ENCODE assay signal across 8 cellular contexts in genomic region chr16:75555707-75556512, GRCh38. TPM values are rescaled to one million over a fixed set of nuclear protein-coding genes. Genes with fewer than 3 reads are reported as not detected.
DNase-seq lines count a peak whose midpoint lies in the region; ATAC-seq and TF ChIP-seq lines count a peak whose summit lies in the region.

TSS of gene TMEM231 (minus strand) at chr16:75556252. CDS start at chr16:75556209, 43 bp downstream.

- no peaks in the 10 kb centered on the region for H3K27me3 Mint-ChIP-seq in T-helper 17 cell

- H3K27me3 ChIP-seq in right cardiac atrium (ENCODE audit: control insufficient read depth, insufficient read depth) (no peaks in the 10 kb centered on the region), uterus (no peaks in the 10 kb centered on the region)

- H3K27ac ChIP-seq in right cardiac atrium (ENCODE audit: low read length) (peak within 1 kb of the TSS; percentile 64), uterus (peak within 1 kb of the TSS; percentile 74 to 81)

- WGBS in right cardiac atrium: under 1% methylated on average over 80 of the region's 80 CpGs

- ATAC-seq in HG02763 (IDR thresholded peaks at IDR 0.05; ENCODE audit: unreplicated experiment) (peak; percentile 97), T-helper 17 cell (peak; percentile 96), right cardiac atrium (peak; percentile 98)

- H3K4me1 ChIP-seq in right cardiac atrium (ENCODE audit: control insufficient read depth, insufficient read depth, low read length) (no peaks in the 10 kb centered on the region), uterus (no peaks in the 10 kb centered on the region)

- peak; percentile 40 to 67 for TF ChIP-seq POLR2A in uterus (IDR thresholded peaks at IDR 0.05)

- peak within 1 kb of the TSS; percentile 96 for H3K4me3 Mint-ChIP-seq in T-helper 17 cell

- H3K4me3 ChIP-seq in right cardiac atrium (ENCODE audit: low read length) (peak within 1 kb of the TSS; percentile 69), uterus (peak within 1 kb of the TSS; percentile 53 to 54)

- H3K27ac Mint-ChIP-seq in T-helper 17 cell: peak within 1 kb of the TSS; percentile 88

- intact Hi-C loops in right cardiac atrium (cut with DNase I) (loop anchor here in 2 of 4 donors (5.0 to 10.0 kb wide), 3 partner anchors 39 to 81 kb away; partner anchors contain the start of gene ADAT1 (in 1 of the 2)), uterus (cut with DNase I; ENCODE audit: low total_unique reads) (no loop called here)

- H3K9me3 ChIP-seq in T-helper 17 cell (ENCODE audit: control insufficient read depth, low read length, poor library complexity, severe bottlenecking) (no peaks in the 10 kb centered on the region), right cardiac atrium (ENCODE audit: control insufficient read depth, low read length) (no peaks in the 10 kb centered on the region), uterus (no peaks in the 10 kb centered on the region)

- TF ChIP-seq CTCF in GM13976 (IDR thresholded peaks at IDR 0.05; ENCODE audit: borderline replicate concordance, control extremely low read depth, extremely low read depth, insufficient read depth, missing control alignments) (no peak), uterus (IDR thresholded peaks at IDR 0.05) (no peak)

- no peaks in the 10 kb centered on the region for H3K36me3 ChIP-seq in uterus

- in situ Hi-C loops in GM13976 (cut with MboI; ENCODE audit: low sequenced_read_pairs, unreplicated experiment): no loop called here

- peak; percentile 97 for DNase-seq in GM13976 (ENCODE audit: low spot score)
- peak; percentile 62 for DNase-seq in NCI-H1417 treated with DMSO at 0.1 percent for 48 hours (lab: John Stamatoyannopoulos, UW)
- DNase-seq in T-helper 17 cell: peak; percentile 93 to 97 (median 94)
- peak; percentile 72 to 98 (median 94) for DNase-seq in anterior cingulate cortex (lab: John Stamatoyannopoulos, UW)
- peak; percentile 99 to 100 (median 99) for DNase-seq in right cardiac atrium
- DNase-seq in pulmonary artery endothelial cell (ENCODE audit: low read depth, low spot score): peak; percentile 63
- DNase-seq in uterus: peak; percentile 96 to 97

- H3K36me3 Mint-ChIP-seq in T-helper 17 cell (ENCODE audit: low read depth): no peaks in the 10 kb centered on the region

- peaks cover 8% of the 10 kb centered on the region for H3K4me1 Mint-ChIP-seq in T-helper 17 cell

RNA-seq across cellular contexts. Expression of gene TMEM231, which starts in this region (rescaled TPM):
- 1 to 10 TPM; 5.3 to 7.5 TPM for total RNA-seq in T-helper 17 cell
- total RNA-seq in right cardiac atrium: 1 to 10 TPM; 6.3 to 7.8 (median 6.8) TPM
- 3.8 TPM for polyA plus RNA-seq in right cardiac atrium
- total RNA-seq in pulmonary artery endothelial cell: 15.0 and 19.2 TPM in 2 replicates
- total RNA-seq in uterus: 10 to 100 TPM in 3 of 4 donors, 1 to 10 TPM in 1; 5.1 to 21.8 (median 15.2) TPM

Comparison
In these comparisons a context has a peak if more than half of its experiments do, and no peak if none do; other contexts are left out.
1. Peak in every context shown above with its lines: DNase-seq, ATAC-seq, H3K4me3 ChIP-seq and H3K27ac ChIP-seq.